In the genomic region with DNA sequence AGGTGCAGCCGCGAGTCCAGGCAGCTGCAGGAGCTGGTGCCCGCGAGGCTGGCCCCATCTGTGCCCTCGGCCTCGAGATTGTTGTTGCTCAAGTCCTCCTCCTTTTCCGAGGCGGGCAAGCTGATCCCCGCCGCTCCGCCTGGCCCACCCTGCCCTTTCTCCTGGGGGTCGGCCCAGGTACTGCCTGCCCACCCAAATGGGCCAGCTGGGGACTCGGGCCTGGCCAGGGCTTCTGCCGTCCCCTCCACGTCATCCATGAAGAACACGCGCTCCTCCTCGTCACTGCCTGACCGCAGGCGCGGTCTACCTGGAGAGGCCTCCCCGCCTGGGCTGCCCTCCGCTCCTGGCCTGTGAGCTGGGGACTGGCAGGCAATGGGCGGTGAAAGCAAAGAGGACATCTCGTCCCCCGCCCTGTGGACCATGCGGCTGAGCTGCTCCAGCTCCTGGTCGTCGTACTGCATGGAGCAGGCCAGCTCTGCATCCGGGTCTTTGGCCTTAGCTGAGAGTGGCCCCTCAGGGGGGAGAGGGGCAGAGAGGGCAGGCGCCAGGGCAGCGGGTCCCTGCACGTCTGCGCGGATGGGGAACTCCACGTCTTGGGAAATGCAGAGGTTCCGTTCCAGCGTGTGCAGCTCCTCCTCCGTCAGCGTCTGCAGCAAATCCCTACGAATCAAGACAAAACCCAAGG, we compare ENCODE assay signal across 3 cellular contexts.
TF ChIP-seq lines count a peak whose summit lies in the region.

No MANE protein-coding gene starts in this region.

TF ChIP-seq in H1, 55 proteins besides CTCF, POLR2A, EP300 and RAD21:
- TF ChIP-seq HDAC2 (IDR thresholded peaks at IDR 0.05; ENCODE audit: borderline replicate concordance in 1 of 2, low read depth in 2 of 2, low read length in 2 of 2) (no peak), TCF12 (IDR thresholded peaks at IDR 0.05; ENCODE audit: low read depth, low read length) (no peak), SP4 (IDR thresholded peaks at IDR 0.05; ENCODE audit: low read length) (no peak), CTBP2 (IDR thresholded peaks at IDR 0.05; ENCODE audit: borderline replicate concordance, insufficient read depth, insufficient read length, low read length) (no peak), JUND (IDR thresholded peaks at IDR 0.05; ENCODE audit: low read length) (no peak), YY1 (IDR thresholded peaks at IDR 0.05; ENCODE audit: low read depth, low read length) (no peak), SIRT6 (IDR thresholded peaks at IDR 0.05; ENCODE audit: low read length) (no peak), RBBP5 (IDR thresholded peaks at IDR 0.05; ENCODE audit: borderline replicate concordance, low read depth, low read length) (no peak), SP2 (IDR thresholded peaks at IDR 0.05; ENCODE audit: low read length) (no peak), TEAD4 (IDR thresholded peaks at IDR 0.05; ENCODE audit: low read depth, low read length) (no peak), POU5F1 (IDR thresholded peaks at IDR 0.05; ENCODE audit: low read depth, low read length) (no peak), CEBPB (IDR thresholded peaks at IDR 0.05; ENCODE audit: low read depth, low read length) (no peak), ZNF274 (IDR thresholded peaks at IDR 0.05; ENCODE audit: borderline replicate concordance, extremely low read depth, low read length) (no peak), BRCA1 (IDR thresholded peaks at IDR 0.05; ENCODE audit: low read depth, low read length) (no peak), SP1 (IDR thresholded peaks at IDR 0.05; ENCODE audit: low read depth, low read length) (no peak), KDM4A (IDR thresholded peaks at IDR 0.05; ENCODE audit: low read depth, low read length, severe bottlenecking) (no peak), NRF1 (IDR thresholded peaks at IDR 0.05; ENCODE audit: low read depth, low read length) (no peak)
- TF ChIP-seq, protein P1, sequence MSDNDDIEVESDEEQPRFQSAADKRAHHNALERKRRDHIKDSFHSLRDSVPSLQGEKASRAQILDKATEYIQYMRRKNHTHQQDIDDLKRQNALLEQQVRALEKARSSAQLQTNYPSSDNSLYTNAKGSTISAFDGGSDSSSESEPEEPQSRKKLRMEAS (IDR thresholded peaks at IDR 0.05), result no peak
- TF ChIP-seq, protein P2, sequence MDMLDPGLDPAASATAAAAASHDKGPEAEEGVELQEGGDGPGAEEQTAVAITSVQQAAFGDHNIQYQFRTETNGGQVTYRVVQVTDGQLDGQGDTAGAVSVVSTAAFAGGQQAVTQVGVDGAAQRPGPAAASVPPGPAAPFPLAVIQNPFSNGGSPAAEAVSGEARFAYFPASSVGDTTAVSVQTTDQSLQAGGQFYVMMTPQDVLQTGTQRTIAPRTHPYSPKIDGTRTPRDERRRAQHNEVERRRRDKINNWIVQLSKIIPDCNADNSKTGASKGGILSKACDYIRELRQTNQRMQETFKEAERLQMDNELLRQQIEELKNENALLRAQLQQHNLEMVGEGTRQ (IDR thresholded peaks at IDR 0.05; ENCODE audit: low read length), result no peak
- TF ChIP-seq, protein P3, sequence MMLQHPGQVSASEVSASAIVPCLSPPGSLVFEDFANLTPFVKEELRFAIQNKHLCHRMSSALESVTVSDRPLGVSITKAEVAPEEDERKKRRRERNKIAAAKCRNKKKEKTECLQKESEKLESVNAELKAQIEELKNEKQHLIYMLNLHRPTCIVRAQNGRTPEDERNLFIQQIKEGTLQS (IDR thresholded peaks at IDR 0.05; ENCODE audit: insufficient read depth, low read depth, low read length), result no peak

TF ChIP-seq in GM12891, 5 proteins besides CTCF, POLR2A, EP300 and RAD21:
- TF ChIP-seq POLR2AphosphoS5 (IDR thresholded peaks at IDR 0.05; ENCODE audit: low read depth, low read length) (no peak), PAX5 (IDR thresholded peaks at IDR 0.05; ENCODE audit: insufficient read depth, low read length, severe bottlenecking) (no peak), TAF1 (IDR thresholded peaks at IDR 0.05; ENCODE audit: low read depth, low read length) (no peak), SPI1 (IDR thresholded peaks at IDR 0.05; ENCODE audit: low read depth, low read length) (no peak), POU2F2 (IDR thresholded peaks at IDR 0.05; ENCODE audit: low read depth, low read length) (no peak)
TF ChIP-seq in GM12891: peak in this region for 0.

TF ChIP-seq in WTC11, 78 proteins besides CTCF, POLR2A, EP300 and RAD21:
- TF ChIP-seq NFYB (CRISPR knock-in tag; conservative IDR thresholded peaks at IDR 0.05; ENCODE audit: low read depth) (no peak), ESRRA (CRISPR knock-in tag; IDR thresholded peaks at IDR 0.05; ENCODE audit: borderline replicate concordance) (no peak), EMX1 (CRISPR knock-in tag; IDR thresholded peaks at IDR 0.05) (no peak), MYBL2 (CRISPR knock-in tag; IDR thresholded peaks at IDR 0.05) (no peak), JAZF1 (CRISPR knock-in tag; IDR thresholded peaks at IDR 0.05) (no peak), ZNF263 (CRISPR knock-in tag; IDR thresholded peaks at IDR 0.05; ENCODE audit: low read depth) (no peak), NFE2L1 (CRISPR knock-in tag; IDR thresholded peaks at IDR 0.05) (no peak), ZNF671 (CRISPR knock-in tag; IDR thresholded peaks at IDR 0.05) (no peak), ZNF423 (CRISPR knock-in tag; IDR thresholded peaks at IDR 0.05) (no peak), GTF2I (CRISPR knock-in tag; conservative IDR thresholded peaks at IDR 0.05) (no peak), ELF4 (CRISPR knock-in tag; IDR thresholded peaks at IDR 0.05; ENCODE audit: low read depth) (no peak), NR1H2 (CRISPR knock-in tag; IDR thresholded peaks at IDR 0.05) (no peak), KAT7 (CRISPR knock-in tag; IDR thresholded peaks at IDR 0.05; ENCODE audit: borderline replicate concordance) (no peak), FOXK1 (CRISPR knock-in tag; IDR thresholded peaks at IDR 0.05) (no peak), HMGA2 (CRISPR knock-in tag; IDR thresholded peaks at IDR 0.05) (no peak)
- TF ChIP-seq, protein P4, sequence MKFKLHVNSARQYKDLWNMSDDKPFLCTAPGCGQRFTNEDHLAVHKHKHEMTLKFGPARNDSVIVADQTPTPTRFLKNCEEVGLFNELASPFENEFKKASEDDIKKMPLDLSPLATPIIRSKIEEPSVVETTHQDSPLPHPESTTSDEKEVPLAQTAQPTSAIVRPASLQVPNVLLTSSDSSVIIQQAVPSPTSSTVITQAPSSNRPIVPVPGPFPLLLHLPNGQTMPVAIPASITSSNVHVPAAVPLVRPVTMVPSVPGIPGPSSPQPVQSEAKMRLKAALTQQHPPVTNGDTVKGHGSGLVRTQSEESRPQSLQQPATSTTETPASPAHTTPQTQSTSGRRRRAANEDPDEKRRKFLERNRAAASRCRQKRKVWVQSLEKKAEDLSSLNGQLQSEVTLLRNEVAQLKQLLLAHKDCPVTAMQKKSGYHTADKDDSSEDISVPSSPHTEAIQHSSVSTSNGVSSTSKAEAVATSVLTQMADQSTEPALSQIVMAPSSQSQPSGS (CRISPR knock-in tag; IDR thresholded peaks at IDR 0.05; ENCODE audit: borderline replicate concordance, low read depth), result no peak
- TF ChIP-seq, protein P5, sequence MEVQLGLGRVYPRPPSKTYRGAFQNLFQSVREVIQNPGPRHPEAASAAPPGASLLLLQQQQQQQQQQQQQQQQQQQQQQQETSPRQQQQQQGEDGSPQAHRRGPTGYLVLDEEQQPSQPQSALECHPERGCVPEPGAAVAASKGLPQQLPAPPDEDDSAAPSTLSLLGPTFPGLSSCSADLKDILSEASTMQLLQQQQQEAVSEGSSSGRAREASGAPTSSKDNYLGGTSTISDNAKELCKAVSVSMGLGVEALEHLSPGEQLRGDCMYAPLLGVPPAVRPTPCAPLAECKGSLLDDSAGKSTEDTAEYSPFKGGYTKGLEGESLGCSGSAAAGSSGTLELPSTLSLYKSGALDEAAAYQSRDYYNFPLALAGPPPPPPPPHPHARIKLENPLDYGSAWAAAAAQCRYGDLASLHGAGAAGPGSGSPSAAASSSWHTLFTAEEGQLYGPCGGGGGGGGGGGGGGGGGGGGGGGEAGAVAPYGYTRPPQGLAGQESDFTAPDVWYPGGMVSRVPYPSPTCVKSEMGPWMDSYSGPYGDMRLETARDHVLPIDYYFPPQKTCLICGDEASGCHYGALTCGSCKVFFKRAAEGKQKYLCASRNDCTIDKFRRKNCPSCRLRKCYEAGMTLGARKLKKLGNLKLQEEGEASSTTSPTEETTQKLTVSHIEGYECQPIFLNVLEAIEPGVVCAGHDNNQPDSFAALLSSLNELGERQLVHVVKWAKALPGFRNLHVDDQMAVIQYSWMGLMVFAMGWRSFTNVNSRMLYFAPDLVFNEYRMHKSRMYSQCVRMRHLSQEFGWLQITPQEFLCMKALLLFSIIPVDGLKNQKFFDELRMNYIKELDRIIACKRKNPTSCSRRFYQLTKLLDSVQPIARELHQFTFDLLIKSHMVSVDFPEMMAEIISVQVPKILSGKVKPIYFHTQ (CRISPR knock-in tag; IDR thresholded peaks at IDR 0.05), result no peak
- TF ChIP-seq, protein P6, sequence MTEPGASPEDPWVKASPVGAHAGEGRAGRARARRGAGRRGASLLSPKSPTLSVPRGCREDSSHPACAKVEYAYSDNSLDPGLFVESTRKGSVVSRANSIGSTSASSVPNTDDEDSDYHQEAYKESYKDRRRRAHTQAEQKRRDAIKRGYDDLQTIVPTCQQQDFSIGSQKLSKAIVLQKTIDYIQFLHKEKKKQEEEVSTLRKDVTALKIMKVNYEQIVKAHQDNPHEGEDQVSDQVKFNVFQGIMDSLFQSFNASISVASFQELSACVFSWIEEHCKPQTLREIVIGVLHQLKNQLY (CRISPR knock-in tag; IDR thresholded peaks at IDR 0.05), result no peak
